Comparison of ENCODE assay signal across 17 cellular contexts in the genomic region with DNA sequence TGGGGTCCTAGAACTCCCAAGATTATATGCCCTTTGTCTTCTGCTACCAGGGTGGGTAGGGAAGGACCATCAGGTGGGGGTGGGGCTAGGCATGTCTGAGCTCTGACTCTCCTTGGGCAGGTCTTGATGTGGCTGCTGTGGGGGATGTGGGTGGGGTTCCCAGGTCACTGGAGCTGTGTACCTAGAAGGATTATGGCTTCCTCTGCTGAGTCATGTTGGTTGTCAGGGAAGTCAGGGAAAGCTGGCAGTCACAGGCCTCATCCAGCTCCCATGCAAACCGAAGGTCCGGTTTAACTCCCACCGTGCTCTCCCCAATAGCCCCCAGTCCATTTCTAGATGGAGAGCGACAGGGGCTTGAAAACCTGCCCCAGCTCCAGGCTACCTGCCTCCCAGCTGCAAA.
"Had no signal": no experiment of that assay in that cellular context is flagged by ENCODE, and none has a peak within 500 bp of the region (broad histone marks: within the 10 kb centered on the region; RNA-seq: fewer than 3 reads in every experiment).

No MANE protein-coding gene starts in this region.

- H3K9me3 ChIP-seq: psoas muscle had no signal

- H3K4me3 ChIP-seq: psoas muscle had no signal

- H3K4me1 Mint-ChIP-seq: central memory CD8-positive, alpha-beta T cell; immature natural killer cell; T-cell had no signal

- H3K27ac Mint-ChIP-seq: activated CD4-positive, alpha-beta memory T cell treated with anti-CD3 and anti-CD28 coated beads for 36 hours; activated naive CD8-positive, alpha-beta T cell treated with anti-CD3 and anti-CD28 coated beads, Interleukin-2, amount 50 U/mL, for 24 hours; effector memory CD8-positive, alpha-beta T cell; immature natural killer cell; natural killer cell treated with Interleukin-12 subunit alpha and Interleukin-12 subunit beta and Interleukin-15 and Interleukin-18, amount 100 ng/mL, for 72 hours; T-cell; type B pancreatic cell had no signal

- H3K9me3 Mint-ChIP-seq: activated CD4-positive, alpha-beta memory T cell treated with anti-CD3 and anti-CD28 coated beads for 36 hours; central memory CD8-positive, alpha-beta T cell; effector memory CD8-positive, alpha-beta T cell; immature natural killer cell; natural killer cell treated with Interleukin-12 subunit alpha and Interleukin-12 subunit beta and Interleukin-15 and Interleukin-18, amount 100 ng/mL, for 72 hours; T-cell; type B pancreatic cell had no signal

- H3K4me3 Mint-ChIP-seq: activated CD4-positive, alpha-beta memory T cell treated with anti-CD3 and anti-CD28 coated beads for 36 hours; activated naive CD8-positive, alpha-beta T cell treated with anti-CD3 and anti-CD28 coated beads, Interleukin-2, amount 50 U/mL, for 24 hours; central memory CD8-positive, alpha-beta T cell; effector memory CD8-positive, alpha-beta T cell; immature natural killer cell; natural killer cell treated with Interleukin-12 subunit alpha and Interleukin-12 subunit beta and Interleukin-15 and Interleukin-18, amount 100 ng/mL, for 72 hours; T-cell; type B pancreatic cell had no signal

- H3K27ac ChIP-seq: psoas muscle, VCaP had no signal

- ATAC-seq: activated naive CD8-positive, alpha-beta T cell treated with anti-CD3 and anti-CD28 coated beads, Interleukin-2, amount 50 U/mL, for 24 hours; effector memory CD8-positive, alpha-beta T cell; natural killer cell treated with Interleukin-12 subunit alpha and Interleukin-12 subunit beta and Interleukin-15 and Interleukin-18, amount 100 ng/mL, for 72 hours; psoas muscle; sciatic nerve; T-cell had no signal

- DNase-seq: activated CD4-positive, alpha-beta memory T cell treated with anti-CD3 and anti-CD28 coated beads for 36 hours; activated CD8-positive, alpha-beta memory T cell treated with anti-CD3 and anti-CD28 coated beads, Interleukin-2, amount 50 U/mL, for 48 hours; activated naive CD4-positive, alpha-beta T cell treated with Interleukin-2 at 50 U/mL for 16 hours; activated naive CD8-positive, alpha-beta T cell treated with anti-CD3 and anti-CD28 coated beads, Interleukin-2, amount 50 U/mL, for 24 hours; effector memory CD8-positive, alpha-beta T cell; glutamatergic neuron; immature natural killer cell; psoas muscle; stimulated activated CD4-positive, alpha-beta T cell treated with anti-CD3 and anti-CD28 coated beads, Interleukin-2, amount 100 ng/mL, for 24 hours; stimulated activated naive CD4-positive, alpha-beta T cell treated with Interleukin-2 at 50 U/mL for 16 hours; T-cell; T1000 had no signal

- H3K36me3 Mint-ChIP-seq: activated CD4-positive, alpha-beta memory T cell treated with anti-CD3 and anti-CD28 coated beads for 36 hours; T-cell; type B pancreatic cell had no signal

- H3K4me1 ChIP-seq: psoas muscle had no signal

- H3K27me3 Mint-ChIP-seq: type B pancreatic cell had no signal
